ENCODE assay signal across 1 cellular context in the genomic region with DNA sequence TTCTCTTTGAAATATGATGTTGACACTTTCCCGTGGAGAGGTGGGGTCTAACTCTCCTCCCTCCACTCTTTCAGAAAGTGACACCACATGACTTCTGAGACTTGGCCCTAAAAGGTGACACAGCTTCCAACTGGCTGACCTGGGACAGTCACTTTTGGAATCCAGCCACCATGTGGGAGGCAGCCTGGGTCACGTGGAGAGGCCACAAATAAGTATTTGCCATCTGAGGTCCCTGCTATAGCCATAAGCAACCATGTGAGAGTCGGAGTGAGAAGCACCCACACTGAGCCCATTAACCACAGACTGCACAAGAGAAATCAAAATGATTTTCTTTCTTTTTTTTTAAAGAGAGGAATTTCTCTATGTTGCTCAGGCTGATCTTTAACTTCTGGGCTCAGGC.
TF ChIP-seq lines count a peak whose summit lies in the region.

No MANE protein-coding gene starts in this region.

TF ChIP-seq in Ishikawa, 13 proteins besides CTCF, POLR2A, EP300 and RAD21 (continued from another document):
- peak; percentile 90 for TF ChIP-seq USF1 (IDR thresholded peaks at IDR 0.05)
- 0 out of 2 replicates have a peak, but pooled peaks have one; percentile 27 for TF ChIP-seq MAX (IDR thresholded peaks at IDR 0.05)
- TF ChIP-seq CREB1 (IDR thresholded peaks at IDR 0.05; ENCODE audit: low read depth), result no peak
- no peak for TF ChIP-seq EGR1 (IDR thresholded peaks at IDR 0.05)
